ENCODE assay signal across 18 cellular contexts in the genomic region with DNA sequence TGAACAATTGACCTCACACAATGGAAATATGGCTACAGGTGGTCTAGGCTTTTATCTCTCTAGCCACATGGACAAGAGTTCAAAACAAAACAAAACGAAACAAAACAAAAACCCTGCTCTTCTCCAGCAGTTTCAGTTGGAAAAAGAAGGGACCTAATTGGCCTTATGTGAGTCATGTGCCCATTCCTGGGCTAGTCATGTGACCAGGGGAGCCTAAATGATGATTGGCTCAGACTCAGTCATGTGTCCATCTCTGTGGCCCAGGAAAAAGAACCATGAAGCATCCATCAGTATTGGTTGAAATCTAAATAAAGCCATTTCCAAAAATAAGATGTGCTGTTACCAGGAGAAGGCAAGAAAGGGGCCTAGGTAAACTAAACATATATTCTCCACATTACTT.
DNase-seq lines count a peak whose midpoint lies in the region; ATAC-seq and TF ChIP-seq lines count a peak whose summit lies in the region.
"Had no signal": no experiment of that assay in that cellular context is flagged by ENCODE, and none has a peak within 500 bp of the region (broad histone marks: within the 10 kb centered on the region; RNA-seq: fewer than 3 reads in every experiment).

No MANE protein-coding gene starts in this region.

- H3K27me3 ChIP-seq in neural progenitor cell: no peaks in the 10 kb centered on the region
- no peaks in the 10 kb centered on the region; the same call in 1 of the 2 replicates for H3K27me3 ChIP-seq in MG63
- H3K27me3 ChIP-seq: thyroid gland had no signal

- H3K36me3 Mint-ChIP-seq in neural progenitor cell (no peaks in the 10 kb centered on the region), T-helper 17 cell (ENCODE audit: low read depth) (peaks cover 3% of the 10 kb centered on the region)

- 0 out of 2 replicates have a peak overlapping the region, but pooled peaks have one; percentile 16 for H3K4me2 ChIP-seq in OCI-LY7 (ENCODE audit: low read length)
- no peak overlapping the region for H3K4me2 ChIP-seq in neural progenitor cell

- BruUV-seq in OCI-LY7 (replicated peaks; lab: Mats Ljungman, UMichigan): no TSS peak

- no peak overlapping the region for H3K27ac ChIP-seq in OCI-LY7 (ENCODE audit: low read depth, low read length, poor library complexity, severe bottlenecking)
- H3K27ac ChIP-seq in neural progenitor cell: no peak overlapping the region
- H3K27ac ChIP-seq: heart left ventricle, thyroid gland had no signal

- POLR2A ChIA-PET in OCI-LY7 (lab: Charles Lee): interaction anchor here (0.6 to 0.9 kb wide), 2 partner anchors 13 to 360 kb away, joined by 3 read pairs; no protein-coding TSS in a partner anchor

- H3K4me1 Mint-ChIP-seq in neural progenitor cell (peaks cover 4% of the 10 kb centered on the region), T-helper 17 cell (no peaks in the 10 kb centered on the region)

- H3K79me2 ChIP-seq in OCI-LY7 (ENCODE audit: insufficient read depth, low read depth, low read length) (no peaks in the 10 kb centered on the region), neural progenitor cell (ENCODE audit: low read depth) (no peaks in the 10 kb centered on the region)

- intact Hi-C loops in OCI-LY7 (cut with micrococcal nuclease; ENCODE audit: unreplicated experiment): no loop called here

- H3K27me3 Mint-ChIP-seq in neural progenitor cell (ENCODE audit: insufficient read depth, low read depth) (peaks cover 2% of the 10 kb centered on the region), T-helper 17 cell (peaks cover 14% of the 10 kb centered on the region)

- H3F3A ChIP-seq in neural progenitor cell (ENCODE audit: low read depth): no peaks in the 10 kb centered on the region

- no peaks in the 10 kb centered on the region for H3K4me1 ChIP-seq in OCI-LY7 (ENCODE audit: insufficient read depth, low read length, poor library complexity, severe bottlenecking)
- H3K4me1 ChIP-seq in neural progenitor cell: peaks cover 10% of the 10 kb centered on the region
- H3K4me1 ChIP-seq: thyroid gland had no signal

- TF ChIP-seq CTCF in OCI-LY7 (conservative IDR thresholded peaks at IDR 0.05; ENCODE audit: low read length) (no peak), neural progenitor cell (IDR thresholded peaks at IDR 0.05) (no peak)

- no peak overlapping the region for H3K27ac Mint-ChIP-seq in neural progenitor cell
- no peak overlapping the region for H3K27ac Mint-ChIP-seq in T-helper 17 cell

- H3K9me3 Mint-ChIP-seq in neural progenitor cell: peaks cover 7% of the 10 kb centered on the region

- CTCF ChIA-PET in OCI-LY7 (lab: Charles Lee; ENCODE audit: unreplicated experiment): no interaction called here

- DNase-seq in NCI-H2081 (lab: John Stamatoyannopoulos, UW) (peak; percentile 37 to 39), NCI-H2081 treated with DMSO at 0.1 percent for 48 hours (lab: John Stamatoyannopoulos, UW) (no peak), LHCN-M2 (ENCODE audit: low read depth) (peak; percentile 14), OCI-LY7 (ENCODE audit: low spot score) (peak; percentile 8), neural progenitor cell (ENCODE audit: low spot score) (no peak), MG63 (no peak), T-helper 17 cell (no peak), GDM1 (lab: John Stamatoyannopoulos, UW) (no peak)
- DNase-seq: activated CD4-positive, alpha-beta T cell treated with anti-CD3 and anti-CD28 coated beads for 4 hours; activated CD8-positive, alpha-beta memory T cell treated with anti-CD3 and anti-CD28 coated beads, Interleukin-2, amount 50 U/mL, for 4 hours; amygdala; C1 segment of cervical spinal cord; DMS153; heart left ventricle; left ventricle myocardium superior; NCI-H1694 treated with DMSO at 0.1 percent for 48 hours; NCI-H510A; thyroid gland had no signal

- H2AFZ ChIP-seq in OCI-LY7 (ENCODE audit: low read length) (peak overlapping the region; percentile 38), neural progenitor cell (replicated peaks) (peak overlapping the region; percentile 11)

- H3K4me3 ChIP-seq in OCI-LY7 (ENCODE audit: low read depth, low read length, poor library complexity, severe bottlenecking): no peak overlapping the region
- H3K4me3 ChIP-seq in neural progenitor cell: no peak overlapping the region
- H3K4me3 ChIP-seq in MG63: no peak overlapping the region
- H3K4me3 ChIP-seq: heart left ventricle, thyroid gland had no signal

- H3K4me3 Mint-ChIP-seq in neural progenitor cell (no peak overlapping the region), T-helper 17 cell (no peak overlapping the region)

- no peaks in the 10 kb centered on the region for H3K36me3 ChIP-seq in OCI-LY7 (ENCODE audit: insufficient read depth, low read length)
- no peaks in the 10 kb centered on the region for H3K36me3 ChIP-seq in neural progenitor cell
- no peaks in the 10 kb centered on the region for H3K36me3 ChIP-seq in MG63
- H3K36me3 ChIP-seq: heart left ventricle, thyroid gland had no signal

- ATAC-seq in T-helper 17 cell: no peak
- ATAC-seq: heart left ventricle, left ventricle myocardium superior had no signal

- H4K20me1 ChIP-seq in OCI-LY7 (ENCODE audit: insufficient read depth, low read length): no peaks in the 10 kb centered on the region
- no peaks in the 10 kb centered on the region for H4K20me1 ChIP-seq in neural progenitor cell (ENCODE audit: low read depth)

- H3K9ac ChIP-seq in neural progenitor cell: no peak overlapping the region

- no peaks in the 10 kb centered on the region for H3K9me2 ChIP-seq in OCI-LY7 (ENCODE audit: insufficient read depth, low read length)

- H3K9me3 ChIP-seq in OCI-LY7 (ENCODE audit: low read length): no peaks in the 10 kb centered on the region
- peaks cover 2% of the 10 kb centered on the region for H3K9me3 ChIP-seq in neural progenitor cell (ENCODE audit: low read depth)
- H3K9me3 ChIP-seq in MG63: no peaks in the 10 kb centered on the region
- H3K9me3 ChIP-seq in T-helper 17 cell (ENCODE audit: control insufficient read depth, low read length, poor library complexity, severe bottlenecking): no peaks in the 10 kb centered on the region
- H3K9me3 ChIP-seq: heart left ventricle, thyroid gland had no signal

Comparison
In these comparisons a context has a peak if more than half of its experiments do, and no peak if none do; other contexts are left out.
1. DNase-seq: peak in NCI-H2081 (2 of 2), LHCN-M2 (single experiment) and OCI-LY7 (single experiment); none in NCI-H2081 treated with DMSO at 0.1 percent for 48 hours (single experiment), neural progenitor cell (single experiment), MG63 (single experiment), T-helper 17 cell (0 of 3) and GDM1 (single experiment).